In the genomic region with DNA sequence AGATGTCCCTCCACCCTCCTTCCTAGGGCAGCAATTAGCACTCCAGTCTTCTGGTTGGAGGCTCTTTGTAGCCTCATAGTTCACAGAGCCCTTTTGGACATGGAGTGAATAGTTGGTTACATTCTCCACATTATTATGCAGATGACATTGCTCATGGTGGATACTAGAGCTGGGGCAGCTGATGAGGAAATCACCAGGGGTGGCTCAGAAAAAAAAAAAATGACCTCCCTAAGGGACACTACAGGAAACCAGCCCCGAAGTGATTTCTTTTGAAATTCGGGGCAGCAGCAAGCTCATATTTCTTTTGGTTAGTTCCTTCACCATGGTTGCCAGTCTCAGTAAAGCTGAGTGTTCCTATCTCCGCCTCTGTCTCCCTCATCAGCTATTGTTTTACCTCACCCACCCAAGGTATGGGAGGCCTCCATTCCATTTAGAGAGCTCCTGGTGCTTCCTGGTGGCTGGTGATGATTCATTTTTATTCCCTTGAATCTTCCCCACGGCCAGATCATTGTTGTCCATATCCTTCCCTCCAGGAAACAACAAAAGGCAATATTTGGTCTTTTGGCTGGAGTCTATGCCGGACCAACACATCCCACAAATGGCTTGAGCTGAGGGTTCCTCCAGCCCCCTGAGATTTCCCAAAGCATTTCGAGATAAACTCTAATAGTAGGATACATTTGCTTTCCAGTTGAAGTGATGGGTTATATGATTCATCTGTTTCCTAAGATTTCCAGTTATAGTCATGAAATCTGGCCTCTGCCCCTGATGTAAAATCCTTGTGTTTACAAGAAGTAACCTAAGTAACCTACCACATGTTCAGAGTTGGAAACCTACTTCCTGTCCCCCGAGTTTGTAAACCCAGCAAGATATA, we compare ENCODE assay signal across 10 cellular contexts. TPM values are rescaled to one million over a fixed set of nuclear protein-coding genes. Genes with fewer than 3 reads are reported as not detected.
A peak's percentile ranks its signal among the peaks of the same experiment; 100 is the strongest.
DNase-seq lines count a peak whose midpoint lies in the region; ATAC-seq, FAIRE-seq and TF ChIP-seq lines count a peak whose summit lies in the region.
"Had no signal": no experiment of that assay in that cellular context is flagged by ENCODE, and none has a peak within 500 bp of the region (broad histone marks: within the 10 kb centered on the region; RNA-seq: fewer than 3 reads in every experiment).

No MANE protein-coding gene starts in this region.

- peak overlapping the region; percentile 48 for H3K27ac ChIP-seq in urinary bladder (ENCODE audit: low read depth)

- H3K4me1 ChIP-seq in urinary bladder (ENCODE audit: insufficient read depth): peaks cover 1% of the 10 kb centered on the region

- no peak for TF ChIP-seq POLR2A in GM12891 (IDR thresholded peaks at IDR 0.05; ENCODE audit: low read depth, low read length)

- H3K27ac Mint-ChIP-seq in activated naive CD8-positive, alpha-beta T cell treated with anti-CD3 and anti-CD28 coated beads, Interleukin-2, amount 10 ng/mL, durations not matched to agents 7 days and 5 days: no peak overlapping the region
- no peak overlapping the region for H3K27ac Mint-ChIP-seq in activated naive CD8-positive, alpha-beta T cell treated with anti-CD3 and anti-CD28 coated beads, Interleukin-2, amount 50 U/mL, for 24 hours
- H3K27ac Mint-ChIP-seq: activated naive CD8-positive, alpha-beta T cell had no signal

- H3K9me3 Mint-ChIP-seq in activated naive CD8-positive, alpha-beta T cell treated with anti-CD3 and anti-CD28 coated beads, Interleukin-2, amount 10 ng/mL, durations not matched to agents 7 days and 5 days: no peaks in the 10 kb centered on the region
- no peaks in the 10 kb centered on the region for H3K9me3 Mint-ChIP-seq in activated naive CD8-positive, alpha-beta T cell treated with anti-CD3 and anti-CD28 coated beads, Interleukin-2, amount 50 U/mL, for 24 hours

- WGBS in urinary bladder: 52% methylated on average over 7 of the region's 7 CpGs

- no peaks in the 10 kb centered on the region for H3K36me3 Mint-ChIP-seq in activated naive CD8-positive, alpha-beta T cell treated with anti-CD3 and anti-CD28 coated beads, Interleukin-2, amount 10 ng/mL, durations not matched to agents 7 days and 5 days
- no peaks in the 10 kb centered on the region for H3K36me3 Mint-ChIP-seq in activated naive CD8-positive, alpha-beta T cell treated with anti-CD3 and anti-CD28 coated beads, Interleukin-2, amount 50 U/mL, for 24 hours (ENCODE audit: low read depth)

- no peak for TF ChIP-seq CTCF in choroid plexus epithelial cell (conservative IDR thresholded peaks at IDR 0.05; ENCODE audit: low read depth, low read length)
- TF ChIP-seq CTCF in D721Med (IDR thresholded peaks at IDR 0.05; ENCODE audit: insufficient read depth, missing control alignments): no peak

- FAIRE-seq in D721Med (lab: Jason Lieb, UNC): no peak
- no peak for FAIRE-seq in GM12891 (lab: Jason Lieb, UNC)

- POLR2A ChIA-PET in activated naive CD8-positive, alpha-beta T cell treated with anti-CD3 and anti-CD28 coated beads, Interleukin-2, amount 10 ng/mL, durations not matched to agents 7 days and 5 days (lab: Charles Lee): no interaction called here

- peaks cover 7% of the 10 kb centered on the region for H3K27me3 Mint-ChIP-seq in activated naive CD8-positive, alpha-beta T cell treated with anti-CD3 and anti-CD28 coated beads, Interleukin-2, amount 10 ng/mL, durations not matched to agents 7 days and 5 days
- peaks cover 2% of the 10 kb centered on the region for H3K27me3 Mint-ChIP-seq in activated naive CD8-positive, alpha-beta T cell treated with anti-CD3 and anti-CD28 coated beads, Interleukin-2, amount 50 U/mL, for 24 hours
- H3K27me3 Mint-ChIP-seq: activated naive CD8-positive, alpha-beta T cell had no signal

- H3K4me3 ChIP-seq in choroid plexus epithelial cell (ENCODE audit: low read depth, low read length) (no peak overlapping the region), urinary bladder (ENCODE audit: low read depth, low read length) (no peak overlapping the region)

- peaks cover 13% of the 10 kb centered on the region for H3K4me1 Mint-ChIP-seq in activated naive CD8-positive, alpha-beta T cell treated with anti-CD3 and anti-CD28 coated beads, Interleukin-2, amount 10 ng/mL, durations not matched to agents 7 days and 5 days
- H3K4me1 Mint-ChIP-seq in activated naive CD8-positive, alpha-beta T cell treated with anti-CD3 and anti-CD28 coated beads, Interleukin-2, amount 50 U/mL, for 24 hours: peaks cover 18% of the 10 kb centered on the region

- no peaks in the 10 kb centered on the region for H3K36me3 ChIP-seq in urinary bladder (ENCODE audit: insufficient read depth)

- H3K4me3 Mint-ChIP-seq in activated naive CD8-positive, alpha-beta T cell treated with anti-CD3 and anti-CD28 coated beads, Interleukin-2, amount 10 ng/mL, durations not matched to agents 7 days and 5 days: peak overlapping the region; percentile 51
- H3K4me3 Mint-ChIP-seq in activated naive CD8-positive, alpha-beta T cell treated with anti-CD3 and anti-CD28 coated beads, Interleukin-2, amount 50 U/mL, for 24 hours: no peak overlapping the region
- H3K4me3 Mint-ChIP-seq: activated naive CD8-positive, alpha-beta T cell had no signal

- DNase-seq in activated naive CD8-positive, alpha-beta T cell treated with anti-CD3 and anti-CD28 coated beads, Interleukin-2, amount 10 ng/mL, durations not matched to agents 7 days and 5 days: no peak
- no peak for DNase-seq in activated naive CD8-positive, alpha-beta T cell treated with anti-CD3 and anti-CD28 coated beads, Interleukin-2, amount 50 U/mL, for 24 hours
- DNase-seq in choroid plexus epithelial cell (ENCODE audit: low read depth): peak; percentile 93
- DNase-seq in kidney tubule cell (ENCODE audit: low spot score): peak; percentile 75
- DNase-seq in D721Med (ENCODE audit: insufficient read length, low spot score): no peak
- DNase-seq in A172 (ENCODE audit: low spot score): no peak
- DNase-seq in GM12891 (ENCODE audit: insufficient read length, low spot score): no peak
- DNase-seq: naive B cell had no signal

- ATAC-seq in activated naive CD8-positive, alpha-beta T cell treated with anti-CD3 and anti-CD28 coated beads, Interleukin-2, amount 10 ng/mL, durations not matched to agents 7 days and 5 days (ENCODE audit: low read depth): peak; percentile 54
- ATAC-seq in activated naive CD8-positive, alpha-beta T cell treated with anti-CD3 and anti-CD28 coated beads, Interleukin-2, amount 50 U/mL, for 24 hours: no peak

TF ChIP-seq in GM12891, 5 proteins besides CTCF, POLR2A, EP300 and RAD21:
- TF ChIP-seq PAX5 (IDR thresholded peaks at IDR 0.05; ENCODE audit: insufficient read depth, low read length, severe bottlenecking) (no peak), TAF1 (IDR thresholded peaks at IDR 0.05; ENCODE audit: low read depth, low read length) (no peak), POU2F2 (IDR thresholded peaks at IDR 0.05; ENCODE audit: low read depth, low read length) (no peak), POLR2AphosphoS5 (IDR thresholded peaks at IDR 0.05; ENCODE audit: low read depth, low read length) (no peak), SPI1 (IDR thresholded peaks at IDR 0.05; ENCODE audit: low read depth, low read length) (no peak)

RNA-seq across cellular contexts. Expression of a gene that starts 56.2 kb away (rescaled TPM):
- total RNA-seq in activated naive CD8-positive, alpha-beta T cell treated with anti-CD3 and anti-CD28 coated beads, Interleukin-2, amount 10 ng/mL, durations not matched to agents 7 days and 5 days: under 1 TPM; 0.20 to 0.36 TPM
- total RNA-seq in urinary bladder: 102 TPM
- 12.5 TPM for polyA plus RNA-seq in urinary bladder
- total RNA-seq in A172 (2014; rRNA removed; shearing (Covaris generic)): not detected in 2 replicates
- polyA plus RNA-seq in GM12891 (2012; ENCODE audit: low read depth, missing spikeins): 0.17 TPM

Comparison
In these comparisons a context has a peak if more than half of its experiments do, and no peak if none do; other contexts are left out.
1. DNase-seq: peak in choroid plexus epithelial cell (single experiment) and kidney tubule cell (single experiment); none in activated naive CD8-positive, alpha-beta T cell treated with anti-CD3 and anti-CD28 coated beads, Interleukin-2, amount 10 ng/mL, durations not matched to agents 7 days and 5 days (single experiment), activated naive CD8-positive, alpha-beta T cell treated with anti-CD3 and anti-CD28 coated beads, Interleukin-2, amount 50 U/mL, for 24 hours (single experiment), D721Med (single experiment), A172 (single experiment) and GM12891 (single experiment).
2. RNA of a gene that starts 56.2 kb away (total RNA-seq): 102 TPM in urinary bladder (single experiment); 0.20 to 0.36 TPM in activated naive CD8-positive, alpha-beta T cell treated with anti-CD3 and anti-CD28 coated beads, Interleukin-2, amount 10 ng/mL, durations not matched to agents 7 days and 5 days and not detected in A172; every median in the first group is over 10 times any median in the second.